ENCODE assay signal across 8 cellular contexts in the genomic region with DNA sequence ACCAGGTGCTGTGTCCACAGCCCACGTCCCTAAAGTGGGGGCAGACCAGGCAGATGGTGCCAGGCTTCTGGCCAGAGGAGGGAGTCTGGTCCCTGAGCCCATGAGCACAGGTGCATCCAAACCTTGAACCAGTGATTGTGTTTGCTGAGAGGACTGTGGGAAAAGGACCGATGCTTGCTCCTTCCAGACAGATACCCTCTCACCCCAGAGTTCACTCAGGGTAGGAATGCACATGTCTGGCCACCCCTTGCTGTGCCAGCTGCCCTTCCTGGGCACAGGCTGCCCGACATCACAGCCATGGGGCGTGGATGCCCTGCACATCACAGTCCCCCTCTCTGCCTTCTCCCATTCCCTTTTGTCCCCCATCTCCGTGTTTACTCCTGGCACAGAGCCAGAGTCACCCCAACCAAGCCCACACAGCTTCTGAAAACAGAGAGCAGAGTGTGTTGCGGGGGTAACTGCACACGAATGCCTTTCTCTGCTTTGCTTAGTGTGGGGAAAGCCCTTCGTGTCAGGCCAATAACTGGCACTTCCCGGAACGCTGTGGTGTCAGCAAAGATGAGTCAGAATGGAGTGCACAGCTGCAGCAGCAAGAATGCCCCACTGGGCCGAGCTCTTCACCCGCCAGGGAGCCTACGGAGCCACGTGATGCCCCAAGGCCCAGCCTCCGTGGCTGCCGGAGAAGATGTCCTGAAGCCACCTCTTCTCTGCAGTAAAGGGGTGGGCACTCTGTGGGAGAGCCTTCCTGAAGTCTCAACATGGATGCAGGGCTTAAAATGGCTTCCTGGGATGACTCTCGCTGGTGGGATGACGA. TPM values are rescaled to one million over a fixed set of nuclear protein-coding genes. Genes with fewer than 3 reads are reported as not detected.
DNase-seq lines count a peak whose midpoint lies in the region; ATAC-seq lines count a peak whose summit lies in the region.

No MANE protein-coding gene starts in this region.

- H3K27ac Mint-ChIP-seq in CD8-positive, alpha-beta memory T cell, result peak overlapping the region; percentile 76 to 99 (median 96)
- no peak overlapping the region for H3K27ac Mint-ChIP-seq in activated naive CD8-positive, alpha-beta T cell treated with anti-CD3 and anti-CD28 coated beads for 36 hours

- no peaks in the 10 kb centered on the region for H3K9me3 ChIP-seq in CD8-positive, alpha-beta memory T cell (ENCODE audit: low read length)
- no peaks in the 10 kb centered on the region for H3K9me3 ChIP-seq in SJCRH30 (replicated peaks)

- ATAC-seq in GM19395 (IDR thresholded peaks at IDR 0.05; ENCODE audit: unreplicated experiment) (peak; percentile 89), HG03521 (IDR thresholded peaks at IDR 0.05; ENCODE audit: unreplicated experiment) (peak; percentile 92), left cardiac atrium (peak; percentile 88 to 94)

- peak overlapping the region; percentile 4 to 86 (median 67) for H3K4me3 Mint-ChIP-seq in CD8-positive, alpha-beta memory T cell
- H3K4me3 Mint-ChIP-seq in activated naive CD8-positive, alpha-beta T cell treated with anti-CD3 and anti-CD28 coated beads for 36 hours, result no peak overlapping the region

- peaks cover 0 to 49% (median 5%) of the 10 kb centered on the region in 3 donors for H3K36me3 Mint-ChIP-seq in CD8-positive, alpha-beta memory T cell
- peaks cover 18% of the 10 kb centered on the region for H3K36me3 Mint-ChIP-seq in activated naive CD8-positive, alpha-beta T cell treated with anti-CD3 and anti-CD28 coated beads for 36 hours

- DNase-seq in CD8-positive, alpha-beta memory T cell, result peak in 4 of 5 donors; percentile 73 to 89 (median 75)
- peak; percentile 93 to 94 for DNase-seq in SJCRH30
- peak; percentile 11 for DNase-seq in activated naive CD8-positive, alpha-beta T cell treated with anti-CD3 and anti-CD28 coated beads for 36 hours
- DNase-seq in left cardiac atrium, result peak; percentile 76
- no peak for DNase-seq in NCI-H128 (lab: John Stamatoyannopoulos, UW; ENCODE audit: unreplicated experiment)

- no peaks in the 10 kb centered on the region for H3K27me3 ChIP-seq in CD8-positive, alpha-beta memory T cell (ENCODE audit: insufficient read depth, low read length, poor library complexity, severe bottlenecking)
- no peaks in the 10 kb centered on the region for H3K27me3 ChIP-seq in SJCRH30

- no peak overlapping the region for H3K4me3 ChIP-seq in CD8-positive, alpha-beta memory T cell (ENCODE audit: low read length)
- 0 out of 2 replicates have a peak overlapping the region, but pooled peaks have one; percentile 5 for H3K4me3 ChIP-seq in SJCRH30
- no peak overlapping the region for H3K4me3 ChIP-seq in skin epidermis

- no peaks in the 10 kb centered on the region for H3K27me3 Mint-ChIP-seq in CD8-positive, alpha-beta memory T cell
- H3K27me3 Mint-ChIP-seq in activated naive CD8-positive, alpha-beta T cell treated with anti-CD3 and anti-CD28 coated beads for 36 hours, result no peaks in the 10 kb centered on the region

- POLR2A ChIA-PET in CD8-positive, alpha-beta memory T cell (lab: Charles Lee), result interaction anchor here (0.7 kb wide), 1 partner anchor 42 kb away, joined by 3 read pairs; no protein-coding TSS in a partner anchor

- H3K36me3 ChIP-seq in CD8-positive, alpha-beta memory T cell (ENCODE audit: insufficient read depth, low read length), result peaks cover 14% of the 10 kb centered on the region
- H3K36me3 ChIP-seq in SJCRH30, result peaks cover 6% of the 10 kb centered on the region

- no peaks in the 10 kb centered on the region for H3K9me3 Mint-ChIP-seq in CD8-positive, alpha-beta memory T cell
- H3K9me3 Mint-ChIP-seq in activated naive CD8-positive, alpha-beta T cell treated with anti-CD3 and anti-CD28 coated beads for 36 hours, result no peaks in the 10 kb centered on the region

- peaks cover 27 to 59% (median 39%) of the 10 kb centered on the region in 3 donors for H3K4me1 Mint-ChIP-seq in CD8-positive, alpha-beta memory T cell
- H3K4me1 Mint-ChIP-seq in activated naive CD8-positive, alpha-beta T cell treated with anti-CD3 and anti-CD28 coated beads for 36 hours, result peaks cover 27% of the 10 kb centered on the region

- intact Hi-C loops in left cardiac atrium (cut with DNase I), result no loop called here

- CTCF ChIA-PET in CD8-positive, alpha-beta memory T cell (lab: Charles Lee), result interaction anchor here (0.8 to 5.8 kb wide), 8 partner anchors 11 to 519 kb away, joined by 3 to 31 read pairs (median 4); no protein-coding TSS in a partner anchor

- H3K27ac ChIP-seq in CD8-positive, alpha-beta memory T cell (ENCODE audit: low read depth, low read length), result peak overlapping the region; percentile 74
- H3K27ac ChIP-seq in SJCRH30 (peak overlapping the region; percentile 76), skin epidermis (peak overlapping the region in 20 of 21 experiments; percentile 41 to 91 (median 74))

- peaks cover 19% of the 10 kb centered on the region for H3K4me1 ChIP-seq in CD8-positive, alpha-beta memory T cell (ENCODE audit: insufficient read depth, low read length)
- H3K4me1 ChIP-seq in SJCRH30, result peaks cover 22% of the 10 kb centered on the region

RNA-seq across cellular contexts. Expression of gene CARS1, which starts 7.6 kb away (rescaled TPM):
- 10 to 100 TPM; 81.2 to 83.3 TPM for total RNA-seq in CD8-positive, alpha-beta memory T cell
- polyA plus RNA-seq in CD8-positive, alpha-beta memory T cell, result 43.4 TPM
- total RNA-seq in SJCRH30 (2014; rRNA removed; shearing (Covaris generic)), result 25.0 and 32.0 TPM in 2 replicates
- 100 to 1,000 TPM in 1 of 2 experiments, 10 to 100 TPM in 1; 96.6 to 101 TPM for total RNA-seq in activated naive CD8-positive, alpha-beta T cell treated with anti-CD3 and anti-CD28 coated beads for 36 hours
- total RNA-seq in left cardiac atrium, result 10 to 100 TPM; 16.8 to 28.7 TPM

RNA-seq across cellular contexts. Expression of gene NAP1L4, which starts 57.5 kb away (rescaled TPM):
- total RNA-seq in CD8-positive, alpha-beta memory T cell, result 100 to 1,000 TPM; 273 to 280 TPM
- 163 TPM for polyA plus RNA-seq in CD8-positive, alpha-beta memory T cell
- 135 and 168 TPM in 2 replicates for total RNA-seq in SJCRH30 (2014; rRNA removed; shearing (Covaris generic))
- 100 to 1,000 TPM; 222 to 226 TPM for total RNA-seq in activated naive CD8-positive, alpha-beta T cell treated with anti-CD3 and anti-CD28 coated beads for 36 hours
- total RNA-seq in left cardiac atrium, result 100 to 1,000 TPM; 125 to 144 TPM
